Comparison of ENCODE assay signal across 2 cellular contexts in genomic region chr20:38882600-38882999, GRCh38.
TF ChIP-seq lines count a peak whose summit lies in the region.

No MANE protein-coding gene starts in this region.

TF ChIP-seq in SK-N-SH, 30 proteins besides CTCF, POLR2A, EP300 and RAD21:
- TF ChIP-seq ELF1 (IDR thresholded peaks at IDR 0.05) = no peak
- TF ChIP-seq PBX3 (IDR thresholded peaks at IDR 0.05) = no peak
- TF ChIP-seq TEAD4 (IDR thresholded peaks at IDR 0.05; ENCODE audit: borderline replicate concordance, insufficient read depth) = no peak
- TF ChIP-seq JUND (IDR thresholded peaks at IDR 0.05) = no peak
- no peak for TF ChIP-seq MXI1 (IDR thresholded peaks at IDR 0.05; ENCODE audit: low read depth, low read length)
- TF ChIP-seq, protein P1, sequence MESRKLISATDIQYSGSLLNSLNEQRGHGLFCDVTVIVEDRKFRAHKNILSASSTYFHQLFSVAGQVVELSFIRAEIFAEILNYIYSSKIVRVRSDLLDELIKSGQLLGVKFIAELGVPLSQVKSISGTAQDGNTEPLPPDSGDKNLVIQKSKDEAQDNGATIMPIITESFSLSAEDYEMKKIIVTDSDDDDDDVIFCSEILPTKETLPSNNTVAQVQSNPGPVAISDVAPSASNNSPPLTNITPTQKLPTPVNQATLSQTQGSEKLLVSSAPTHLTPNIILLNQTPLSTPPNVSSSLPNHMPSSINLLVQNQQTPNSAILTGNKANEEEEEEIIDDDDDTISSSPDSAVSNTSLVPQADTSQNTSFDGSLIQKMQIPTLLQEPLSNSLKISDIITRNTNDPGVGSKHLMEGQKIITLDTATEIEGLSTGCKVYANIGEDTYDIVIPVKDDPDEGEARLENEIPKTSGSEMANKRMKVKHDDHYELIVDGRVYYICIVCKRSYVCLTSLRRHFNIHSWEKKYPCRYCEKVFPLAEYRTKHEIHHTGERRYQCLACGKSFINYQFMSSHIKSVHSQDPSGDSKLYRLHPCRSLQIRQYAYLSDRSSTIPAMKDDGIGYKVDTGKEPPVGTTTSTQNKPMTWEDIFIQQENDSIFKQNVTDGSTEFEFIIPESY (IDR thresholded peaks at IDR 0.05; ENCODE audit: borderline replicate concordance, low read depth) = no peak
- no peak for TF ChIP-seq FOSL2 (IDR thresholded peaks at IDR 0.05; ENCODE audit: borderline replicate concordance, low read depth)
- TF ChIP-seq, protein P2, sequence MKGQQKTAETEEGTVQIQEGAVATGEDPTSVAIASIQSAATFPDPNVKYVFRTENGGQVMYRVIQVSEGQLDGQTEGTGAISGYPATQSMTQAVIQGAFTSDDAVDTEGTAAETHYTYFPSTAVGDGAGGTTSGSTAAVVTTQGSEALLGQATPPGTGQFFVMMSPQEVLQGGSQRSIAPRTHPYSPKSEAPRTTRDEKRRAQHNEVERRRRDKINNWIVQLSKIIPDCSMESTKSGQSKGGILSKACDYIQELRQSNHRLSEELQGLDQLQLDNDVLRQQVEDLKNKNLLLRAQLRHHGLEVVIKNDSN (IDR thresholded peaks at IDR 0.05; ENCODE audit: borderline replicate concordance, low read depth) = no peak
- no peak for TF ChIP-seq EZH2phosphoT487 (IDR thresholded peaks at IDR 0.05; ENCODE audit: borderline replicate concordance, low read depth)

TF ChIP-seq in K562, 482 proteins besides CTCF, POLR2A, EP300 and RAD21:
- TF ChIP-seq BCOR (IDR thresholded peaks at IDR 0.05) (peak; percentile 73), ZNF436 (CRISPR knock-in tag; IDR thresholded peaks at IDR 0.05) (peak; percentile 78), ZNF583 (CRISPR knock-in tag; IDR thresholded peaks at IDR 0.05) (no peak), CEBPB (tag; IDR thresholded peaks at IDR 0.05) (no peak), ETV6 (IDR thresholded peaks at IDR 0.05; ENCODE audit: borderline replicate concordance in 1 of 2, low read depth in 2 of 2, low read length in 1 of 2) (0 out of 4 replicates have a peak, but pooled peaks of 1 of the 2 experiments have one; percentile 13), ETV6 (CRISPR knock-in tag; IDR thresholded peaks at IDR 0.05; ENCODE audit: borderline replicate concordance) (no peak), SMARCA5 (IDR thresholded peaks at IDR 0.05) (peak; percentile 83; the same call in 1 of the 2 replicates), RBM25 (IDR thresholded peaks at IDR 0.05; ENCODE audit: low read depth, low read length, severe bottlenecking) (peak; percentile 76), ZFP36 (IDR thresholded peaks at IDR 0.05; ENCODE audit: low read depth, low read length, partially characterized antibody) (peak; percentile 99)
- TF ChIP-seq, protein P3, sequence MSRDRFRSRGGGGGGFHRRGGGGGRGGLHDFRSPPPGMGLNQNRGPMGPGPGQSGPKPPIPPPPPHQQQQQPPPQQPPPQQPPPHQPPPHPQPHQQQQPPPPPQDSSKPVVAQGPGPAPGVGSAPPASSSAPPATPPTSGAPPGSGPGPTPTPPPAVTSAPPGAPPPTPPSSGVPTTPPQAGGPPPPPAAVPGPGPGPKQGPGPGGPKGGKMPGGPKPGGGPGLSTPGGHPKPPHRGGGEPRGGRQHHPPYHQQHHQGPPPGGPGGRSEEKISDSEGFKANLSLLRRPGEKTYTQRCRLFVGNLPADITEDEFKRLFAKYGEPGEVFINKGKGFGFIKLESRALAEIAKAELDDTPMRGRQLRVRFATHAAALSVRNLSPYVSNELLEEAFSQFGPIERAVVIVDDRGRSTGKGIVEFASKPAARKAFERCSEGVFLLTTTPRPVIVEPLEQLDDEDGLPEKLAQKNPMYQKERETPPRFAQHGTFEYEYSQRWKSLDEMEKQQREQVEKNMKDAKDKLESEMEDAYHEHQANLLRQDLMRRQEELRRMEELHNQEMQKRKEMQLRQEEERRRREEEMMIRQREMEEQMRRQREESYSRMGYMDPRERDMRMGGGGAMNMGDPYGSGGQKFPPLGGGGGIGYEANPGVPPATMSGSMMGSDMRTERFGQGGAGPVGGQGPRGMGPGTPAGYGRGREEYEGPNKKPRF (IDR thresholded peaks at IDR 0.05; ENCODE audit: low read depth, low read length) = no peak
